ENCODE assay signal across 25 cellular contexts in the genomic region with DNA sequence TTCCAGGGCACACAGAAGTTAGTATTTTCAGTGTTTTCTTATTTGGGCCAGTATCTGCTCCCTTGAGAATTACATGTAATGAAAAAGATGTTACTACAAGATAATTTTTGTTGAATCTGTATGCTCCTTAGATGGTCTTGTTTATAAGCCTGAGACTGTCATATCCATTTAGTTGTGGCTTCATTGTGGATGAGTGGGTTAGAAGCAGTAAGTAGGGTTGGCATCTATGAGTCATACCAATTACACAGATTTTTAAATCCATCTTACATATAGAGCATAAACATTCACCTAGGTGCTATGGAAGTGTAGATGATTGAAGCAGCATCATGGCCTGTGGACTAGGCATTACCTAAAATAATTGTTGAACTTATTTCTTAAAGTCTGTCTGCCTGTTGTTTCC. TPM values are rescaled to one million over a fixed set of nuclear protein-coding genes. Genes with fewer than 3 reads are reported as not detected.
DNase-seq lines count a peak whose midpoint lies in the region; ATAC-seq, FAIRE-seq and TF ChIP-seq lines count a peak whose summit lies in the region.
"Had no signal": no experiment of that assay in that cellular context is flagged by ENCODE, and none has a peak within 500 bp of the region (broad histone marks: within the 10 kb centered on the region; RNA-seq: fewer than 3 reads in every experiment).

No MANE protein-coding gene starts in this region.

- H3K4me3 ChIP-seq in bronchial epithelial cell (ENCODE audit: low read depth, low read length) (no peak overlapping the region), transverse colon (no peak overlapping the region)
- H3K4me3 ChIP-seq: BLaER1 treated with 17β-estradiol and CSF1 and Interleukin-3, amounts not matched to agents 10 nM and 100 nM; dorsolateral prefrontal cortex; gastroesophageal sphincter; K562; PC-9; uterus had no signal

- no peak overlapping the region for H3K27ac Mint-ChIP-seq in activated CD8-positive, alpha-beta memory T cell treated with anti-CD3 and anti-CD28 coated beads, Interleukin-2, amount 10 ng/mL, durations not matched to agents 7 days and 5 days
- H3K27ac Mint-ChIP-seq in stimulated activated effector memory CD8-positive, alpha-beta T cell treated with anti-CD3 and anti-CD28 coated beads, Interleukin-12 subunit alpha, Interleukin-12 subunit beta, amount 100 ng/mL, for 72 hours: no peak overlapping the region
- H3K27ac Mint-ChIP-seq: activated B cell treated with CpG ODN at 0.5 μM for 24 hours; naive thymus-derived CD8-positive, alpha-beta T cell had no signal

- no peaks in the 10 kb centered on the region for H3K27me3 Mint-ChIP-seq in activated CD8-positive, alpha-beta memory T cell treated with anti-CD3 and anti-CD28 coated beads, Interleukin-2, amount 10 ng/mL, durations not matched to agents 7 days and 5 days
- H3K27me3 Mint-ChIP-seq: activated B cell treated with CpG ODN at 0.5 μM for 24 hours; naive thymus-derived CD8-positive, alpha-beta T cell had no signal

- no peak for TF ChIP-seq POLR2A in transverse colon (IDR thresholded peaks at IDR 0.05)

- H3K27me3 ChIP-seq in bronchial epithelial cell (ENCODE audit: control insufficient read depth, insufficient read depth, low read length): no peaks in the 10 kb centered on the region
- H3K27me3 ChIP-seq in transverse colon: no peaks in the 10 kb centered on the region
- H3K27me3 ChIP-seq: BLaER1 treated with 17β-estradiol and CSF1 and Interleukin-3, amounts not matched to agents 10 nM and 100 nM; dorsolateral prefrontal cortex; gastroesophageal sphincter; uterus had no signal

- no peak overlapping the region for H3K27ac ChIP-seq in transverse colon
- H3K27ac ChIP-seq: BLaER1 treated with 17β-estradiol and CSF1 and Interleukin-3, amounts not matched to agents 10 nM and 100 nM; dorsolateral prefrontal cortex; gastroesophageal sphincter; PC-9; uterus had no signal

- peaks cover 42% of the 10 kb centered on the region for H3K36me3 Mint-ChIP-seq in activated CD8-positive, alpha-beta memory T cell treated with anti-CD3 and anti-CD28 coated beads, Interleukin-2, amount 10 ng/mL, durations not matched to agents 7 days and 5 days
- H3K36me3 Mint-ChIP-seq in stimulated activated effector memory CD8-positive, alpha-beta T cell treated with anti-CD3 and anti-CD28 coated beads, Interleukin-12 subunit alpha, Interleukin-12 subunit beta, amount 100 ng/mL, for 72 hours: peaks cover 43% of the 10 kb centered on the region

- intact Hi-C loops in transverse colon (cut with DNase I; ENCODE audit: low total_unique reads): no loop called here

- peaks cover 8% of the 10 kb centered on the region for H3K4me1 Mint-ChIP-seq in activated CD8-positive, alpha-beta memory T cell treated with anti-CD3 and anti-CD28 coated beads, Interleukin-2, amount 10 ng/mL, durations not matched to agents 7 days and 5 days
- no peaks in the 10 kb centered on the region for H3K4me1 Mint-ChIP-seq in stimulated activated effector memory CD8-positive, alpha-beta T cell treated with anti-CD3 and anti-CD28 coated beads, Interleukin-12 subunit alpha, Interleukin-12 subunit beta, amount 100 ng/mL, for 72 hours
- H3K4me1 Mint-ChIP-seq: activated B cell treated with CpG ODN at 0.5 μM for 24 hours; naive thymus-derived CD8-positive, alpha-beta T cell had no signal

- H3K9me3 Mint-ChIP-seq in activated CD8-positive, alpha-beta memory T cell treated with anti-CD3 and anti-CD28 coated beads, Interleukin-2, amount 10 ng/mL, durations not matched to agents 7 days and 5 days (ENCODE audit: low read depth): no peaks in the 10 kb centered on the region
- no peaks in the 10 kb centered on the region for H3K9me3 Mint-ChIP-seq in stimulated activated effector memory CD8-positive, alpha-beta T cell treated with anti-CD3 and anti-CD28 coated beads, Interleukin-12 subunit alpha, Interleukin-12 subunit beta, amount 100 ng/mL, for 72 hours
- H3K9me3 Mint-ChIP-seq: activated B cell treated with CpG ODN at 0.5 μM for 24 hours; naive thymus-derived CD8-positive, alpha-beta T cell had no signal

- no peak for DNase-seq in activated CD8-positive, alpha-beta memory T cell treated with anti-CD3 and anti-CD28 coated beads, Interleukin-2, amount 10 ng/mL, durations not matched to agents 7 days and 5 days
- no peak for DNase-seq in activated CD8-positive, alpha-beta memory T cell treated with anti-CD3 and anti-CD28 coated beads for 24 hours
- peak; percentile 43 for DNase-seq in RKO (ENCODE audit: low spot score)
- peak; percentile 87 for DNase-seq in bronchial epithelial cell (ENCODE audit: low read depth)
- no peak for DNase-seq in stimulated activated effector memory CD8-positive, alpha-beta T cell treated with anti-CD3 and anti-CD28 coated beads, Interleukin-12 subunit alpha, Interleukin-12 subunit beta, amount 100 ng/mL, for 72 hours (ENCODE audit: low spot score in 2 of 2)
- no peak for DNase-seq in NCI-H748 treated with DMSO at 0.1 percent for 48 hours (lab: John Stamatoyannopoulos, UW)
- DNase-seq in transverse colon: no peak
- DNase-seq: activated B cell treated with CpG ODN at 0.5 μM for 24 hours; activated effector memory CD4-positive, alpha-beta T cell treated with Interleukin-2 at 50 U/mL for 16 hours; amniotic stem cell; Calu3; central memory CD4-positive, alpha-beta T cell; dorsolateral prefrontal cortex; left cardiac atrium; naive thymus-derived CD8-positive, alpha-beta T cell; NCI-H187; PC-9; right cardiac atrium; stimulated activated CD8-positive, alpha-beta memory T cell treated with anti-CD3 and anti-CD28 coated beads, Interleukin-4, amount 100 ng/mL, for 48 hours; T-helper 9 cell; uterus had no signal

- H3K36me3 ChIP-seq in bronchial epithelial cell (ENCODE audit: control insufficient read depth, insufficient read depth, low read length): peaks cover 3% of the 10 kb centered on the region
- H3K36me3 ChIP-seq in transverse colon: peaks cover 0 to 22% (median 9%) of the 10 kb centered on the region in 4 donors
- H3K36me3 ChIP-seq: uterus had no signal

- CTCF ChIA-PET in activated CD8-positive, alpha-beta memory T cell treated with anti-CD3 and anti-CD28 coated beads, Interleukin-2, amount 10 ng/mL, durations not matched to agents 7 days and 5 days (lab: Charles Lee): no interaction called here

- TF ChIP-seq CTCF in bronchial epithelial cell (IDR thresholded peaks at IDR 0.05; ENCODE audit: insufficient read depth, low read length, severe bottlenecking): no peak
- TF ChIP-seq CTCF in transverse colon (IDR thresholded peaks at IDR 0.05): no peak

- in situ Hi-C loops in transverse colon (cut with MboI; ENCODE audit: low pct_ligation_motif_present in 1 of 4, low pct_unique_long_range_greater_than_20kb in 1 of 4, low sequenced_read_pairs in 3 of 4): no loop called here

- no peaks in the 10 kb centered on the region for H3K4me1 ChIP-seq in transverse colon
- H3K4me1 ChIP-seq: BLaER1 treated with 17β-estradiol and CSF1 and Interleukin-3, amounts not matched to agents 10 nM and 100 nM; gastroesophageal sphincter; uterus had no signal

- H3K4me3 Mint-ChIP-seq in activated CD8-positive, alpha-beta memory T cell treated with anti-CD3 and anti-CD28 coated beads, Interleukin-2, amount 10 ng/mL, durations not matched to agents 7 days and 5 days: no peak overlapping the region
- H3K4me3 Mint-ChIP-seq in stimulated activated effector memory CD8-positive, alpha-beta T cell treated with anti-CD3 and anti-CD28 coated beads, Interleukin-12 subunit alpha, Interleukin-12 subunit beta, amount 100 ng/mL, for 72 hours: no peak overlapping the region
- H3K4me3 Mint-ChIP-seq: activated B cell treated with CpG ODN at 0.5 μM for 24 hours; naive thymus-derived CD8-positive, alpha-beta T cell had no signal

- no peaks in the 10 kb centered on the region for H3K9me3 ChIP-seq in transverse colon
- H3K9me3 ChIP-seq: BLaER1 treated with 17β-estradiol and CSF1 and Interleukin-3, amounts not matched to agents 10 nM and 100 nM; gastroesophageal sphincter; uterus had no signal

- FAIRE-seq in bronchial epithelial cell (lab: Jason Lieb, UNC): no peak
- FAIRE-seq: K562 had no signal

- peak; percentile 47 for ATAC-seq in activated CD8-positive, alpha-beta memory T cell treated with anti-CD3 and anti-CD28 coated beads, Interleukin-2, amount 10 ng/mL, durations not matched to agents 7 days and 5 days
- ATAC-seq in stimulated activated effector memory CD8-positive, alpha-beta T cell treated with anti-CD3 and anti-CD28 coated beads, Interleukin-12 subunit alpha, Interleukin-12 subunit beta, amount 100 ng/mL, for 72 hours: peak; percentile 88
- no peak for ATAC-seq in HG02678 (IDR thresholded peaks at IDR 0.05; ENCODE audit: unreplicated experiment)
- ATAC-seq: gastroesophageal sphincter; K562; left cardiac atrium; naive thymus-derived CD8-positive, alpha-beta T cell; right cardiac atrium had no signal

- TF ChIP-seq EP300 in transverse colon (IDR thresholded peaks at IDR 0.05; ENCODE audit: low read depth): no peak

RNA-seq across cellular contexts. Expression of a gene that starts 13.5 kb away (rescaled TPM):
- total RNA-seq in activated CD8-positive, alpha-beta memory T cell treated with anti-CD3 and anti-CD28 coated beads, Interleukin-2, amount 10 ng/mL, durations not matched to agents 7 days and 5 days: 10 to 100 TPM in 1 of 2 experiments, 1 to 10 TPM in 1; 9.6 to 10.3 TPM
- total RNA-seq in bronchial epithelial cell (1.7 and 2.1 TPM in 2 replicates), transverse colon (10 to 100 TPM in 3 of 4 donors, 1 to 10 TPM in 1; 7.1 to 49.0 (median 10.7) TPM)

Comparison
In these comparisons a context has a peak if more than half of its experiments do, and no peak if none do; other contexts are left out.
1. DNase-seq: peak in RKO (single experiment) and bronchial epithelial cell (single experiment); none in activated CD8-positive, alpha-beta memory T cell treated with anti-CD3 and anti-CD28 coated beads, Interleukin-2, amount 10 ng/mL, durations not matched to agents 7 days and 5 days (single experiment), activated CD8-positive, alpha-beta memory T cell treated with anti-CD3 and anti-CD28 coated beads for 24 hours (single experiment), stimulated activated effector memory CD8-positive, alpha-beta T cell treated with anti-CD3 and anti-CD28 coated beads, Interleukin-12 subunit alpha, Interleukin-12 subunit beta, amount 100 ng/mL, for 72 hours (0 of 2), NCI-H748 treated with DMSO at 0.1 percent for 48 hours (single experiment) and transverse colon (single experiment).